8 cellular contexts compared by ENCODE assay signal in the genomic region with DNA sequence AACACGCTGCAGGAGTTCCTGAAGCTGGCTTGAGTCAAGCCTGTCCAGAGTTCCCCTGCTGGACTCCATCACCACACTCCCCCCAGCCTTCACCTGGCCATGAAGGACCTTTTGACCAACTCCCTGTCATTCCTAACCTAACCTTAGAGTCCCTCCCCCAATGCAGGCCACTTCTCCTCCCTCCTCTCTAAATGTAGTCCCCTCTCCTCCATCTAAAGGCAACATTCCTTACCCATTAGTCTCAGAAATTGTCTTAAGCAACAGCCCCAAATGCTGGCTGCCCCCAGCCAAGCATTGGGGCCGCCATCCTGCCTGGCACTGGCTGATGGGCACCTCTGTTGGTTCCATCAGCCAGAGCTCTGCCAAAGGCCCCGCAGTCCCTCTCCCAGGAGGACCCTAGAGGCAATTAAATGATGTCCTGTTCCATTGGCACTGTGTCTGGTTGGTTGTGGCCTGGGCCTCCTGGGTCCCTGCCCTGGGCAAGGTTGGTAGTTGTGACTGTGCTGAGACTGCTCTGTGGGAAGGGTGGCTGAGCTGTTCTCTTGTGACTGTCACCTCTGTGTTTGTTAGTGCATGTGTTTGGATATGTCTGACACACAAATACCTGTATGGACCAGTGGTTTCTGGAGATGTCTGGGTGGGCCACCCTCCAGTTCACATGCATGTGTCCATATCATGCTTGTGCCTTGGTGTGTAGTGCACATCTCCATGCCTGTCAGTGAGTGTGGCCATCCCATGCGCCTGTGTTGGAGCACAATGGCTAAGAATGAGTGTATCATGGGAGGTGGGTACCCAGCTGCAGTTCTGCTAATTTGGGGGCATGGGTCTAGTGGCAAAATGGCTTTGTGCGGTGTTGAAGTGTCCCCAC. TPM values are rescaled to one million over a fixed set of nuclear protein-coding genes. Genes with fewer than 3 reads are reported as not detected.
A peak's percentile ranks its signal among the peaks of the same experiment; 100 is the strongest.
DNase-seq lines count a peak whose midpoint lies in the region; ATAC-seq and TF ChIP-seq lines count a peak whose summit lies in the region.

No MANE protein-coding gene starts in this region.

- TF ChIP-seq CTCF in GM13976 (IDR thresholded peaks at IDR 0.05; ENCODE audit: borderline replicate concordance, control extremely low read depth, extremely low read depth, insufficient read depth, missing control alignments) (no peak), epithelial cell of proximal tubule (conservative IDR thresholded peaks at IDR 0.05; ENCODE audit: low read depth, low read length) (no peak), sigmoid colon (IDR thresholded peaks at IDR 0.05) (no peak)

- in situ Hi-C loops in GM13976 (cut with MboI; ENCODE audit: low sequenced_read_pairs, unreplicated experiment) = loop anchor here (5.0 kb wide), 1 partner anchor 41 kb away; no protein-coding TSS in a partner anchor

- intact Hi-C loops in sigmoid colon (cut with DNase I) = loop anchor here (5.0 kb wide), 1 partner anchor 49 kb away; a partner anchor contains a TSS

- peak; percentile 19 for DNase-seq in GM13976 (ENCODE audit: low spot score)
- peak; percentile 32 for DNase-seq in RPMI7951 (ENCODE audit: low read depth)
- DNase-seq in epithelial cell of proximal tubule (ENCODE audit: low read depth) = no peak
- DNase-seq in sigmoid colon = no peak
- no peak for DNase-seq in NCI-H2227 treated with DMSO at 0.1 percent for 48 hours (lab: John Stamatoyannopoulos, UW)

- peak overlapping the region; percentile 88 to 98 (median 91) for H3K27ac ChIP-seq in sigmoid colon

- ATAC-seq in GM18858 (IDR thresholded peaks at IDR 0.05; ENCODE audit: unreplicated experiment) (no peak), GM18867 (IDR thresholded peaks at IDR 0.05; ENCODE audit: unreplicated experiment) (no peak), GM21528 (IDR thresholded peaks at IDR 0.05; ENCODE audit: low FRiP score, unreplicated experiment) (no peak)

- H3K4me3 ChIP-seq in epithelial cell of proximal tubule (ENCODE audit: low read depth, low read length) (peak overlapping the region; percentile 95), sigmoid colon (peak overlapping the region in 1 of 4 donors; percentile 73)

- no peak for TF ChIP-seq EP300 in sigmoid colon (IDR thresholded peaks at IDR 0.05)

- no peaks in the 10 kb centered on the region for H3K27me3 ChIP-seq in sigmoid colon

- H3K4me1 ChIP-seq in sigmoid colon = peaks cover 0 to 64% (median 51%) of the 10 kb centered on the region in 4 donors

- H3K36me3 ChIP-seq in sigmoid colon = peaks cover 0 to 5% (median 2%) of the 10 kb centered on the region in 4 donors

- no peaks in the 10 kb centered on the region for H3K9me3 ChIP-seq in sigmoid colon

- WGBS in sigmoid colon, 2 donors = 91 to 95% methylated on average over 5 of the region's 5 CpGs

- TF ChIP-seq POLR2A in sigmoid colon (IDR thresholded peaks at IDR 0.05) = no peak

RNA-seq across cellular contexts. Expression of a gene that starts 1.4 kb away (rescaled TPM):
- total RNA-seq in RPMI7951 (2014; rRNA removed; shearing (Covaris generic)) = 224 and 307 TPM in 2 replicates
- 119 and 184 TPM in 2 replicates for total RNA-seq in epithelial cell of proximal tubule
- 10 to 100 TPM; 32.9 to 41.5 (median 37.6) TPM for total RNA-seq in sigmoid colon
- polyA plus RNA-seq in sigmoid colon = 100 to 1,000 TPM; 303 to 575 (median 543) TPM

RNA-seq across cellular contexts. Expression of a gene that starts 25.1 kb away (rescaled TPM):
- 4.7 and 5.7 TPM in 2 replicates for total RNA-seq in RPMI7951 (2014; rRNA removed; shearing (Covaris generic))
- total RNA-seq in epithelial cell of proximal tubule (3.8 and 4.8 TPM in 2 replicates), sigmoid colon (10 to 100 TPM in 3 of 4 donors, 1 to 10 TPM in 1; 9.8 to 17.7 (median 13.1) TPM)
- 10 to 100 TPM in 1 of 3 donors, 1 to 10 TPM in 2; 3.0 to 22.7 (median 4.2) TPM for polyA plus RNA-seq in sigmoid colon

RNA-seq across cellular contexts. Expression of a gene that starts 36.4 kb away (rescaled TPM):
- not detected in 2 replicates for total RNA-seq in RPMI7951 (2014; rRNA removed; shearing (Covaris generic))
- not detected in 2 replicates for total RNA-seq in epithelial cell of proximal tubule
- total RNA-seq in sigmoid colon = 1 to 10 TPM in 2 of 4 donors, not detected in 2; 1.6 to 5.7 TPM
- polyA plus RNA-seq in sigmoid colon = 100 to 1,000 TPM in 1 of 3 donors, 10 to 100 TPM in 2; 19.8 to 556 (median 41.4) TPM

RNA-seq across cellular contexts. Expression of a gene that starts 47.3 kb away (rescaled TPM):
- total RNA-seq in RPMI7951 (2014; rRNA removed; shearing (Covaris generic)) = 27.8 and 30.5 TPM in 2 replicates
- total RNA-seq in epithelial cell of proximal tubule = 14.6 and 20.8 TPM in 2 replicates
- 1 to 10 TPM; 1.9 to 5.4 (median 3.3) TPM for total RNA-seq in sigmoid colon
- 10 to 100 TPM in 1 of 3 donors, 1 to 10 TPM in 2; 2.4 to 12.9 (median 9.7) TPM for polyA plus RNA-seq in sigmoid colon

Comparison
In these comparisons a context has a peak if more than half of its experiments do, and no peak if none do; other contexts are left out.
1. DNase-seq: peak in GM13976 (single experiment) and RPMI7951 (single experiment); none in epithelial cell of proximal tubule (single experiment), sigmoid colon (single experiment) and NCI-H2227 treated with DMSO at 0.1 percent for 48 hours (single experiment).